8 cellular contexts compared by ENCODE assay signal in genomic region chr12:75814856-75815754, GRCh38.
DNase-seq lines count a peak whose midpoint lies in the region; ATAC-seq, FAIRE-seq and TF ChIP-seq lines count a peak whose summit lies in the region.

No MANE protein-coding gene starts in this region.

- H3K4me3 ChIP-seq in SK-N-SH (ENCODE audit: low read depth in 2 of 2, low read length in 1 of 2) (no peak overlapping the region), foreskin fibroblast (ENCODE audit: low read depth in 1 of 2, low read length in 2 of 2) (no peak overlapping the region), rectal smooth muscle tissue (ENCODE audit: low read length) (no peak overlapping the region)

- no peak overlapping the region for H3K27ac ChIP-seq in CD4-positive, alpha-beta T cell (ENCODE audit: low read depth, low read length)
- H3K27ac ChIP-seq in SK-N-SH (ENCODE audit: low read depth in 2 of 2, low read length in 1 of 2) (peak overlapping the region; percentile 75 to 81), rectal smooth muscle tissue (ENCODE audit: low read depth, low read length) (peak overlapping the region; percentile 76)

- no peaks in the 10 kb centered on the region for H3K9me2 ChIP-seq in SK-N-SH

- H3K4me2 ChIP-seq in SK-N-SH: peak overlapping the region; percentile 57; the same call in 1 of the 2 replicates

- WGBS in SK-N-SH (ENCODE audit: low lambda C conversion rate): 27% methylated on average over 6 of the region's 6 CpGs

- no peaks in the 10 kb centered on the region for H3K79me2 ChIP-seq in SK-N-SH (ENCODE audit: insufficient read depth)

- CTCF ChIA-PET in CD4-positive, alpha-beta T cell (lab: Charles Lee): interaction anchor here (0.6 to 1.2 kb wide), 2 partner anchors 217 to 222 kb away, joined by 3 to 5 read pairs; partner anchors contain the start of gene PHLDA1
- CTCF ChIA-PET in SK-N-SH (lab: Yijun Ruan, JAX): interaction anchor here (1.0 to 2.2 kb wide), 6 partner anchors 12 to 289 kb away, joined by 3 to 6 read pairs (median 4); partner anchors contain the start of gene PHLDA1

- intact Hi-C loops in CD4-positive, alpha-beta T cell (cut with DNase I, micrococcal nuclease): loop anchor here in 1 of 2 experiments (5.0 kb wide), 1 partner anchor 222 kb away; no protein-coding TSS in a partner anchor

- H3K27me3 ChIP-seq in CD4-positive, alpha-beta T cell (ENCODE audit: control insufficient read depth, insufficient read depth, low read length): no peaks in the 10 kb centered on the region
- no peaks in the 10 kb centered on the region for H3K27me3 ChIP-seq in SK-N-SH (ENCODE audit: insufficient read depth)
- no peaks in the 10 kb centered on the region for H3K27me3 ChIP-seq in rectal smooth muscle tissue (ENCODE audit: control insufficient read depth, insufficient read depth, low read length)

- peak; percentile 59 for ATAC-seq in CD4-positive, alpha-beta T cell (ENCODE audit: poor library complexity)
- no peak for ATAC-seq in GM21737 (IDR thresholded peaks at IDR 0.05; ENCODE audit: unreplicated experiment)

- H3K27ac Mint-ChIP-seq in CD4-positive, alpha-beta T cell: peak overlapping the region; percentile 16

- no peak overlapping the region for H3K4me3 Mint-ChIP-seq in CD4-positive, alpha-beta T cell

- POLR2A ChIA-PET in CD4-positive, alpha-beta T cell (lab: Charles Lee): interaction anchor here (0.6 to 0.9 kb wide), 2 partner anchors 217 to 222 kb away, joined by 3 read pairs; no protein-coding TSS in a partner anchor
- POLR2A ChIA-PET in SK-N-SH (lab: Yijun Ruan, JAX): interaction anchor here (0.8 kb wide), 1 partner anchor 533 kb away, joined by 3 read pairs; the partner anchor contains the start of gene BBS10

- TF ChIP-seq CTCF in CD4-positive, alpha-beta T cell (IDR thresholded peaks at IDR 0.05): no peak
- TF ChIP-seq CTCF in SK-N-SH (IDR thresholded peaks at IDR 0.05): no peak
- no peak for TF ChIP-seq CTCF in foreskin fibroblast (IDR thresholded peaks at IDR 0.05; ENCODE audit: low read depth, low read length)

- no peak for DNase-seq in CD4-positive, alpha-beta T cell
- DNase-seq in H54 (ENCODE audit: insufficient read length, low spot score) (peak; percentile 35), SK-N-SH (peak; percentile 40), foreskin fibroblast (peak; percentile 93 to 97), mesenteric fat pad (ENCODE audit: low spot score) (no peak), cerebellum (ENCODE audit: low spot score) (no peak)

- H3K9me3 Mint-ChIP-seq in CD4-positive, alpha-beta T cell: no peaks in the 10 kb centered on the region

- H3K36me3 ChIP-seq in SK-N-SH (replicated peaks in 1 of 2; ENCODE audit: control insufficient read depth in 1 of 2, insufficient read depth in 2 of 2, low read length in 1 of 2) (no peaks in the 10 kb centered on the region), rectal smooth muscle tissue (ENCODE audit: control insufficient read depth, insufficient read depth, low read length) (no peaks in the 10 kb centered on the region)

- H3K9ac ChIP-seq in SK-N-SH: peak overlapping the region; percentile 29
- H3K9ac ChIP-seq in rectal smooth muscle tissue (ENCODE audit: low read length): no peak overlapping the region

- peaks cover 23 to 30% of the 10 kb centered on the region in 2 experiments for H3K4me1 ChIP-seq in SK-N-SH (ENCODE audit: control insufficient read depth in 1 of 2, insufficient read depth in 2 of 2, low read depth in 1 of 2, low read length in 1 of 2)
- H3K4me1 ChIP-seq in rectal smooth muscle tissue (ENCODE audit: control insufficient read depth, insufficient read depth, low read length): peaks cover 14% of the 10 kb centered on the region

- no peaks in the 10 kb centered on the region for H3K9me3 ChIP-seq in CD4-positive, alpha-beta T cell (ENCODE audit: control insufficient read depth, low read length)
- no peaks in the 10 kb centered on the region for H3K9me3 ChIP-seq in SK-N-SH

- H4K20me1 ChIP-seq in SK-N-SH (ENCODE audit: insufficient read depth): no peaks in the 10 kb centered on the region

- no peaks in the 10 kb centered on the region for H3K36me3 Mint-ChIP-seq in CD4-positive, alpha-beta T cell (ENCODE audit: low read depth)

- TF ChIP-seq POLR2A in H54 (IDR thresholded peaks at IDR 0.05; ENCODE audit: low read depth, low read length): no peak

- H3K4me1 Mint-ChIP-seq in CD4-positive, alpha-beta T cell (ENCODE audit: low read depth): peaks cover 5% of the 10 kb centered on the region

- no peak for FAIRE-seq in H54 (lab: Jason Lieb, UNC)

- H3F3A ChIP-seq in SK-N-SH (replicated peaks; ENCODE audit: insufficient read depth): peaks cover 6% of the 10 kb centered on the region

- 0 out of 2 replicates have a peak overlapping the region, but pooled peaks have one; percentile 1 for H2AFZ ChIP-seq in SK-N-SH (ENCODE audit: low read depth)

- TF ChIP-seq RAD21 in SK-N-SH (IDR thresholded peaks at IDR 0.05; ENCODE audit: low read length): no peak

- no peaks in the 10 kb centered on the region for H3K27me3 Mint-ChIP-seq in CD4-positive, alpha-beta T cell

- TF ChIP-seq EP300 in SK-N-SH (IDR thresholded peaks at IDR 0.05; ENCODE audit: borderline replicate concordance in 1 of 2, low read depth in 1 of 2, low read length in 1 of 2): peak in 1 of 2 experiments; percentile 59; a peak in 1 of 4 replicates

TF ChIP-seq in SK-N-SH, 30 proteins besides CTCF, POLR2A, EP300 and RAD21:
- TF ChIP-seq IRF3 (IDR thresholded peaks at IDR 0.05; ENCODE audit: low read depth, low read length) (no peak), NRF1 (IDR thresholded peaks at IDR 0.05; ENCODE audit: low read depth, low read length) (no peak), TCF12 (IDR thresholded peaks at IDR 0.05) (peak; percentile 51), JUND (IDR thresholded peaks at IDR 0.05) (peak; percentile 20; the same call in 1 of the 2 replicates), PBX3 (IDR thresholded peaks at IDR 0.05) (0 out of 2 replicates have a peak, but pooled peaks have one; percentile 20), TEAD4 (IDR thresholded peaks at IDR 0.05; ENCODE audit: borderline replicate concordance, insufficient read depth) (no peak), RCOR1 (IDR thresholded peaks at IDR 0.05; ENCODE audit: low read length) (0 out of 2 replicates have a peak, but pooled peaks have one; percentile 16), GATA2 (CRISPR knock-in tag; IDR thresholded peaks at IDR 0.05) (0 out of 2 replicates have a peak, but pooled peaks have one; percentile 32), SMC3 (IDR thresholded peaks at IDR 0.05; ENCODE audit: low read depth, low read length) (peak; percentile 20; the same call in 1 of the 2 replicates), GABPA (IDR thresholded peaks at IDR 0.05; ENCODE audit: low read depth) (no peak), MAX (IDR thresholded peaks at IDR 0.05; ENCODE audit: low read depth) (peak; percentile 70; the same call in 1 of the 2 replicates), FOSL2 (IDR thresholded peaks at IDR 0.05; ENCODE audit: borderline replicate concordance, low read depth) (peak; percentile 29; the same call in 1 of the 2 replicates), MXI1 (IDR thresholded peaks at IDR 0.05; ENCODE audit: low read depth, low read length) (peak; percentile 67), USF2 (IDR thresholded peaks at IDR 0.05; ENCODE audit: borderline replicate concordance, low read depth, low read length) (no peak)

Comparison
In these comparisons a context has a peak if more than half of its experiments do, and no peak if none do; other contexts are left out.
1. DNase-seq: peak in H54 (single experiment), SK-N-SH (single experiment) and foreskin fibroblast (2 of 2); none in CD4-positive, alpha-beta T cell (0 of 10), mesenteric fat pad (single experiment) and cerebellum (single experiment).